ENCODE assay signal across 8 cellular contexts in the genomic region with DNA sequence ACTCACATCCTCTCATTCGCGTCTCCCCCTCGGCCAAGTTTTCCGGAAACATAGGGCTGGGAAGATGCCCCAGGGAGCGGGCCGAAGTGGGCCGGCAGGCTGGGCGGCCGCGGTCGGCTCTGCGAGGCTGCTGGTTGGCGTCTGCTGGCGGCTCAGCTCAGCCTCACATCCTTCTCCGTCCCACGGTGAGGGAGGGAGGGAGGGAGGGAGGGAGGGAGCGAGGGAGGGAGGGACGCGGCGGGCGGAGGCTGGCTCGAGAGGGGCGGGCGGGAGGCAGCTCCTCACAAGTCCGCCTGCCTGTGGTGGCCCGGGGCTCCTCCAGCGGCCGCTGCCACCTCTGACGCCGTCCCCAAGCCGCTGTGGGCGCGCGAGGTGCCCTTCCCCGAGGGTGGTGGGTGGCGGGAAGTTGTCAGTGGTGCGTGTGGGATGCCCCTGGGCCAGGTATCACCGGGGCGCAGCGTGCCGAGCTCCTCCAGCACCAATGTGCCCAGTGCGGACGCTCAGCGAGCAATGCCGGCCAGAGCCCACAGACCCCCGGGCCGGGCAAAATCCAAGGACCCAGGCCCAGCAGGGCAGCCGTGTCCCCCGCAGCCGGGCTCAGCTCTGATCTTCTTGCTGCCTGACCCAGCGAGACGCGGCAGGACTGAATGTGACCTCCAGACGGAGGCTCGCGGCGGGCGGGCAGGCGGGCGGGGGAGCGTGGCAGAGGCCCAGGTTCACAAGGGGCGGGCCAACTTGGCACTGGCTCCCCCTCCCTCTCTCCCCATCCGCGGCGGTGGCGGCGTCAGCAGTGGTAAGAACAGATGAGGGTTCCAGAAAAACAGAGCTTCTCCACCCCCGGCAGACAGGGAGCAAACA.
A peak's percentile ranks its signal among the peaks of the same experiment; 100 is the strongest.
DNase-seq lines count a peak whose midpoint lies in the region; ATAC-seq and TF ChIP-seq lines count a peak whose summit lies in the region.

No MANE protein-coding gene starts in this region.

- H3K9me3 ChIP-seq in SK-N-SH (no peaks in the 10 kb centered on the region), adipocyte (ENCODE audit: control insufficient read depth, low read length) (no peaks in the 10 kb centered on the region), cardiac muscle cell (ENCODE audit: low read depth) (no peaks in the 10 kb centered on the region)

- no peaks in the 10 kb centered on the region for H3K9me2 ChIP-seq in SK-N-SH

- no peak for ATAC-seq in GM19395 (IDR thresholded peaks at IDR 0.05; ENCODE audit: unreplicated experiment)

- no peaks in the 10 kb centered on the region for H3K27me3 ChIP-seq in SK-N-SH (ENCODE audit: insufficient read depth)
- H3K27me3 ChIP-seq in adipocyte (replicated peaks; ENCODE audit: control insufficient read depth, insufficient read depth, low read length) = no peaks in the 10 kb centered on the region
- H3K27me3 ChIP-seq in cardiac muscle cell = no peaks in the 10 kb centered on the region

- H3K4me2 ChIP-seq in SK-N-SH = peak overlapping the region; percentile 99

- peaks cover 7% of the 10 kb centered on the region; the same call in 1 of the 2 replicates for H4K20me1 ChIP-seq in SK-N-SH (ENCODE audit: insufficient read depth)

- DNase-seq in NCI-H82 (lab: John Stamatoyannopoulos, UW) (peak; percentile 36), NCI-H82 treated with DMSO at 0.1 percent for 48 hours (lab: John Stamatoyannopoulos, UW; ENCODE audit: unreplicated experiment) (no peak), SK-N-SH (peak; percentile 93), adipocyte (ENCODE audit: low read depth) (peak; percentile 93), cardiac muscle cell (ENCODE audit: low read depth in 1 of 2, low spot score in 1 of 2) (peak; percentile 84 to 94), osteocyte (ENCODE audit: extremely low spot score, unreplicated experiment) (peak; percentile 91), substantia nigra (lab: John Stamatoyannopoulos, UW) (peak; percentile 54 to 95 (median 82))

- H3F3A ChIP-seq in SK-N-SH (replicated peaks; ENCODE audit: insufficient read depth) = peaks cover 58% of the 10 kb centered on the region

- H3K79me2 ChIP-seq in SK-N-SH (ENCODE audit: insufficient read depth) = peaks cover 74% of the 10 kb centered on the region

- H3K4me1 ChIP-seq in SK-N-SH (ENCODE audit: control insufficient read depth in 1 of 2, insufficient read depth in 2 of 2, low read depth in 1 of 2, low read length in 1 of 2) (peaks cover 63 to 64% of the 10 kb centered on the region in 2 experiments), adipocyte (ENCODE audit: control insufficient read depth, insufficient read depth, low read length) (peaks cover 58% of the 10 kb centered on the region), cardiac muscle cell (ENCODE audit: low read depth) (peaks cover 11% of the 10 kb centered on the region)

- POLR2A ChIA-PET in SK-N-SH (lab: Yijun Ruan, JAX) = interaction anchor here (0.6 to 2.3 kb wide), 7 partner anchors 10 to 695 kb away, joined by 3 to 7 read pairs (median 3); no protein-coding TSS in a partner anchor

- WGBS in SK-N-SH (ENCODE audit: low lambda C conversion rate) = under 1% methylated on average over 20 of the region's 68 CpGs

- TF ChIP-seq EP300 in SK-N-SH (IDR thresholded peaks at IDR 0.05; ENCODE audit: borderline replicate concordance in 1 of 2, low read depth in 1 of 2, low read length in 1 of 2) = no peak

- H3K9ac ChIP-seq in SK-N-SH (peak overlapping the region; percentile 91), adipocyte (ENCODE audit: low read length) (peak overlapping the region; percentile 94)

- no peaks in the 10 kb centered on the region for H3K9me3 Mint-ChIP-seq in osteocyte (ENCODE audit: unreplicated experiment)

- peaks cover 14 to 18% of the 10 kb centered on the region in 2 experiments for H3K36me3 ChIP-seq in SK-N-SH (replicated peaks in 1 of 2; ENCODE audit: control insufficient read depth in 1 of 2, insufficient read depth in 2 of 2, low read length in 1 of 2)
- H3K36me3 ChIP-seq in adipocyte (ENCODE audit: control insufficient read depth, insufficient read depth, low read length, severe bottlenecking) = peaks cover 17% of the 10 kb centered on the region
- peaks cover 11% of the 10 kb centered on the region for H3K36me3 ChIP-seq in cardiac muscle cell

- TF ChIP-seq RAD21 in SK-N-SH (IDR thresholded peaks at IDR 0.05; ENCODE audit: low read length) = peak; percentile 9; the same call in 1 of the 2 replicates

- peaks cover 86% of the 10 kb centered on the region for H3K4me1 Mint-ChIP-seq in osteocyte (ENCODE audit: unreplicated experiment)

- TF ChIP-seq CTCF in SK-N-SH (IDR thresholded peaks at IDR 0.05) (0 out of 2 replicates have a peak, but pooled peaks have one; percentile 9), cardiac muscle cell (IDR thresholded peaks at IDR 0.05; ENCODE audit: low read depth, low read length) (no peak), osteocyte (IDR thresholded peaks at IDR 0.05) (no peak)

- H3K4me3 ChIP-seq in SK-N-SH (ENCODE audit: low read depth in 2 of 2, low read length in 1 of 2) = peak overlapping the region; percentile 61 to 91
- peak overlapping the region; percentile 89 for H3K4me3 ChIP-seq in adipocyte (ENCODE audit: low read length)
- H3K4me3 ChIP-seq in cardiac muscle cell = peak overlapping the region; percentile 9

- H3K27me3 Mint-ChIP-seq in osteocyte (ENCODE audit: unreplicated experiment) = no peaks in the 10 kb centered on the region

- no peak overlapping the region for H2AFZ ChIP-seq in SK-N-SH (ENCODE audit: low read depth)

- CTCF ChIA-PET in SK-N-SH (lab: Yijun Ruan, JAX) = interaction anchor here (0.6 to 3.5 kb wide), 17 partner anchors 10 to 378 kb away, joined by 3 to 20 read pairs (median 3); a partner anchor contains a TSS

- peak overlapping the region; percentile 98 for H3K4me3 Mint-ChIP-seq in osteocyte (ENCODE audit: unreplicated experiment)

- no peaks in the 10 kb centered on the region for H3K36me3 Mint-ChIP-seq in osteocyte (ENCODE audit: unreplicated experiment)

- H3K27ac ChIP-seq in SK-N-SH (ENCODE audit: low read depth in 2 of 2, low read length in 1 of 2) = peak overlapping the region; percentile 95 to 97
- H3K27ac ChIP-seq in cardiac muscle cell = peak overlapping the region; percentile 11
- peak overlapping the region; percentile 89 for H3K27ac ChIP-seq in substantia nigra (ENCODE audit: low read depth, low read length, poor library complexity, severe bottlenecking)

- H3K27ac Mint-ChIP-seq in osteocyte (ENCODE audit: unreplicated experiment) = peak overlapping the region; percentile 95

TF ChIP-seq in SK-N-SH, 30 proteins besides CTCF, POLR2A, EP300 and RAD21 (continues in another document):
- TF ChIP-seq RCOR1 (IDR thresholded peaks at IDR 0.05; ENCODE audit: low read length) = no peak
- TF ChIP-seq FOXM1 (IDR thresholded peaks at IDR 0.05; ENCODE audit: low read depth) = no peak
- no peak for TF ChIP-seq FOXJ3 (CRISPR knock-in tag; IDR thresholded peaks at IDR 0.05)
- TF ChIP-seq TAF1 (IDR thresholded peaks at IDR 0.05; ENCODE audit: borderline replicate concordance, low read depth, low read length) = peak; percentile 52; the same call in 1 of the 2 replicates
- TF ChIP-seq EZH2phosphoT487 (IDR thresholded peaks at IDR 0.05; ENCODE audit: borderline replicate concordance, low read depth) = no peak
- TF ChIP-seq, protein P1, sequence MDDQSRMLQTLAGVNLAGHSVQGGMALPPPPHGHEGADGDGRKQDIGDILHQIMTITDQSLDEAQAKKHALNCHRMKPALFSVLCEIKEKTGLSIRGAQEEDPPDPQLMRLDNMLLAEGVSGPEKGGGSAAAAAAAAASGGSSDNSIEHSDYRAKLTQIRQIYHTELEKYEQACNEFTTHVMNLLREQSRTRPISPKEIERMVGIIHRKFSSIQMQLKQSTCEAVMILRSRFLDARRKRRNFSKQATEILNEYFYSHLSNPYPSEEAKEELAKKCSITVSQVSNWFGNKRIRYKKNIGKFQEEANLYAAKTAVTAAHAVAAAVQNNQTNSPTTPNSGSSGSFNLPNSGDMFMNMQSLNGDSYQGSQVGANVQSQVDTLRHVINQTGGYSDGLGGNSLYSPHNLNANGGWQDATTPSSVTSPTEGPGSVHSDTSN (IDR thresholded peaks at IDR 0.05) = 0 out of 2 replicates have a peak, but pooled peaks have one; percentile 1
- TF ChIP-seq NFIC (IDR thresholded peaks at IDR 0.05; ENCODE audit: borderline replicate concordance) = peak; percentile 55; the same call in 1 of the 2 replicates
- no peak for TF ChIP-seq RFX5 (IDR thresholded peaks at IDR 0.05; ENCODE audit: low read length)
- no peak for TF ChIP-seq ELF1 (IDR thresholded peaks at IDR 0.05)
- no peak; the same call in 1 of the 2 replicates for TF ChIP-seq TCF12 (IDR thresholded peaks at IDR 0.05)
- no peak for TF ChIP-seq NRF1 (IDR thresholded peaks at IDR 0.05; ENCODE audit: low read depth, low read length)
- TF ChIP-seq FOSL2 (IDR thresholded peaks at IDR 0.05; ENCODE audit: borderline replicate concordance, low read depth) = no peak
- TF ChIP-seq POLR2AphosphoS5 (IDR thresholded peaks at IDR 0.05; ENCODE audit: low read depth, low read length) = peak; percentile 68
- no peak for TF ChIP-seq SMC3 (IDR thresholded peaks at IDR 0.05; ENCODE audit: low read depth, low read length)
- TF ChIP-seq GABPA (IDR thresholded peaks at IDR 0.05; ENCODE audit: low read depth) = no peak
- no peak for TF ChIP-seq MEF2A (IDR thresholded peaks at IDR 0.05; ENCODE audit: borderline replicate concordance, low read depth)
- no peak for TF ChIP-seq CHD2 (IDR thresholded peaks at IDR 0.05; ENCODE audit: low read length, partially characterized antibody)
- no peak for TF ChIP-seq JUND (IDR thresholded peaks at IDR 0.05)
- TF ChIP-seq, protein P2, sequence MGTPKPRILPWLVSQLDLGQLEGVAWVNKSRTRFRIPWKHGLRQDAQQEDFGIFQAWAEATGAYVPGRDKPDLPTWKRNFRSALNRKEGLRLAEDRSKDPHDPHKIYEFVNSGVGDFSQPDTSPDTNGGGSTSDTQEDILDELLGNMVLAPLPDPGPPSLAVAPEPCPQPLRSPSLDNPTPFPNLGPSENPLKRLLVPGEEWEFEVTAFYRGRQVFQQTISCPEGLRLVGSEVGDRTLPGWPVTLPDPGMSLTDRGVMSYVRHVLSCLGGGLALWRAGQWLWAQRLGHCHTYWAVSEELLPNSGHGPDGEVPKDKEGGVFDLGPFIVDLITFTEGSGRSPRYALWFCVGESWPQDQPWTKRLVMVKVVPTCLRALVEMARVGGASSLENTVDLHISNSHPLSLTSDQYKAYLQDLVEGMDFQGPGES (IDR thresholded peaks at IDR 0.05; ENCODE audit: low read depth, low read length) = no peak
- TF ChIP-seq SIN3A (IDR thresholded peaks at IDR 0.05; ENCODE audit: borderline replicate concordance, low read depth, low read length) = no peak; the same call in 1 of the 2 replicates
- TF ChIP-seq RXRA (IDR thresholded peaks at IDR 0.05; ENCODE audit: borderline replicate concordance, low read depth) = peak; percentile 41; the same call in 1 of the 2 replicates

Comparison
In these comparisons a context has a peak if more than half of its experiments do, and no peak if none do; other contexts are left out.
1. H3K27ac ChIP-seq: peak in every context shown above with its lines; median percentile 96 in SK-N-SH; 89 in substantia nigra; 11 in cardiac muscle cell.
2. H3K4me3 ChIP-seq: peak in every context shown above with its lines; median percentile 89 in adipocyte; 76 in SK-N-SH; 9 in cardiac muscle cell.